In genomic region chr9:137270929-137271695, GRCh38 we compare ENCODE assay signal across 18 cellular contexts. TPM values are rescaled to one million over a fixed set of nuclear protein-coding genes. Genes with fewer than 3 reads are reported as not detected.
DNase-seq lines count a peak whose midpoint lies in the region; ATAC-seq and TF ChIP-seq lines count a peak whose summit lies in the region.
"Had no signal": no experiment of that assay in that cellular context is flagged by ENCODE, and none has a peak within 500 bp of the region (broad histone marks: within the 10 kb centered on the region; RNA-seq: fewer than 3 reads in every experiment).

No MANE protein-coding gene starts in this region.

- H3K4me1 ChIP-seq in cardiac muscle cell (ENCODE audit: low read depth) (peaks cover 5% of the 10 kb centered on the region), heart left ventricle (peaks cover 4 to 86% (median 45%) of the 10 kb centered on the region in 12 donors)

- H3K4me1 Mint-ChIP-seq in type B pancreatic cell (ENCODE audit: unreplicated experiment), result peaks cover 12% of the 10 kb centered on the region

- H3K27ac ChIP-seq in cardiac muscle cell (peak overlapping the region; percentile 10), heart left ventricle (peak overlapping the region in 8 of 12 donors; percentile 39 to 73 (median 56))
- H3K27ac ChIP-seq: lower lobe of right lung had no signal

- intact Hi-C loops in cardiac septum (cut with DNase I), result no loop called here
- intact Hi-C loops in heart left ventricle (cut with DNase I), result no loop called here

- no peak overlapping the region for H3K27ac Mint-ChIP-seq in type B pancreatic cell
- H3K27ac Mint-ChIP-seq: activated T-cell treated with anti-CD3 and anti-CD28 coated beads, Interleukin-2, amount 50 U/mL, for 72 hours had no signal

- H3K9me3 ChIP-seq in cardiac muscle cell (ENCODE audit: low read depth) (no peaks in the 10 kb centered on the region), heart left ventricle (no peaks in the 10 kb centered on the region)
- H3K9me3 ChIP-seq: lower lobe of right lung had no signal

- no peak for TF ChIP-seq POLR2A in heart left ventricle (IDR thresholded peaks at IDR 0.05)

- H3K36me3 Mint-ChIP-seq in type B pancreatic cell, result no peaks in the 10 kb centered on the region

- H3K4me3 Mint-ChIP-seq in type B pancreatic cell, result no peak overlapping the region
- H3K4me3 Mint-ChIP-seq: activated T-cell treated with anti-CD3 and anti-CD28 coated beads, Interleukin-2, amount 50 U/mL, for 72 hours had no signal

- H3K9me3 Mint-ChIP-seq in type B pancreatic cell, result no peaks in the 10 kb centered on the region
- H3K9me3 Mint-ChIP-seq: activated T-cell treated with anti-CD3 and anti-CD28 coated beads, Interleukin-2, amount 50 U/mL, for 72 hours had no signal

- DNase-seq in cardiac muscle cell (ENCODE audit: low read depth in 1 of 2, low spot score in 1 of 2) (no peak), cardiac septum (ENCODE audit: low spot score) (no peak), heart left ventricle (peak in 1 of 5 donors; percentile 18), type B pancreatic cell (ENCODE audit: extremely low spot score, unreplicated experiment) (peak; percentile 68), SW 1271 (lab: John Stamatoyannopoulos, UW) (no peak), OCI-M2 (lab: John Stamatoyannopoulos, UW; ENCODE audit: unreplicated experiment) (no peak), mucosa of gallbladder (ENCODE audit: low spot score) (no peak)
- peak; percentile 19 for DNase-seq in activated CD4-positive, alpha-beta T cell treated with anti-CD3 and anti-CD28 coated beads, Interleukin-2, amount 50 U/mL, for 1 hour
- DNase-seq: activated T-cell treated with anti-CD3 and anti-CD28 coated beads, Interleukin-2, amount 50 U/mL, for 72 hours; caudate nucleus; hypothalamus; lower lobe of right lung; NCI-H1105 treated with DMSO at 0.1 percent for 48 hours; NCI-H345; nucleus accumbens had no signal

- H3K27me3 Mint-ChIP-seq in type B pancreatic cell, result no peaks in the 10 kb centered on the region

- H3K36me3 ChIP-seq in cardiac muscle cell (peaks cover 14% of the 10 kb centered on the region), heart left ventricle (peaks cover 0 to 62% (median 34%) of the 10 kb centered on the region in 9 donors)

- WGBS in heart left ventricle, 4 donors, result 66 to 79% (median 75%) methylated on average over 26 to 32 of the region's 32 CpGs

- H3K27me3 ChIP-seq in cardiac muscle cell (no peaks in the 10 kb centered on the region), heart left ventricle (no peaks in the 10 kb centered on the region)

- H3K4me3 ChIP-seq in cardiac muscle cell (no peak overlapping the region), heart left ventricle (no peak overlapping the region)
- H3K4me3 ChIP-seq: lower lobe of right lung had no signal

- peak in 1 of 4 donors; percentile 10 for ATAC-seq in heart left ventricle
- ATAC-seq: lower lobe of right lung had no signal

- TF ChIP-seq CTCF in cardiac muscle cell (IDR thresholded peaks at IDR 0.05; ENCODE audit: low read depth, low read length) (no peak), heart left ventricle (IDR thresholded peaks at IDR 0.05) (no peak), type B pancreatic cell (conservative IDR thresholded peaks at IDR 0.05) (no peak)

RNA-seq across cellular contexts. Expression of gene TOR4A, which starts 6.4 kb away (rescaled TPM):
- total RNA-seq in cardiac muscle cell (36.7 and 51.4 TPM in 2 replicates), cardiac septum (13.9 TPM), heart left ventricle (10 to 100 TPM; 14.0 to 46.4 (median 18.5) TPM), type B pancreatic cell (ENCODE audit: low replicate concordance) (2.7 and 4.5 TPM in 2 replicates), mucosa of gallbladder (61.6 TPM)
- polyA plus RNA-seq in cardiac muscle cell (18.5 and 24.3 TPM in 2 replicates), heart left ventricle (10 to 100 TPM in 1 of 2 donors, 1 to 10 TPM in 1; 6.6 to 16.3 TPM)

RNA-seq across cellular contexts. Expression of gene NELFB, which starts 16.0 kb away (rescaled TPM):
- total RNA-seq in cardiac muscle cell (68.6 and 78.2 TPM in 2 replicates), cardiac septum (37.2 TPM), heart left ventricle (10 to 100 TPM; 32.5 to 55.5 (median 38.1) TPM), type B pancreatic cell (ENCODE audit: low replicate concordance) (52.4 and 61.9 TPM in 2 replicates), mucosa of gallbladder (61.2 TPM)
- polyA plus RNA-seq in cardiac muscle cell (73.3 and 87.6 TPM in 2 replicates), heart left ventricle (10 to 100 TPM; 31.4 to 77.8 TPM)

RNA-seq across cellular contexts. Expression of gene STPG3, which starts 20.0 kb away (rescaled TPM):
- 0.95 TPM in 1 of 2 replicates, not detected in the other for total RNA-seq in cardiac muscle cell
- polyA plus RNA-seq in cardiac muscle cell, result 3.2 and 3.3 TPM in 2 replicates
- total RNA-seq in cardiac septum, result not detected
- under 1 TPM in 2 of 9 donors, not detected in 7; 0.23 to 0.31 TPM for total RNA-seq in heart left ventricle
- under 1 TPM in 1 of 2 donors, not detected in 1; 0.61 TPM for polyA plus RNA-seq in heart left ventricle
- 0.31 TPM in 1 of 2 replicates, not detected in the other for total RNA-seq in type B pancreatic cell (ENCODE audit: low replicate concordance)
- not detected for total RNA-seq in mucosa of gallbladder
- total RNA-seq: Daoy, epithelial cell of proximal tubule, HT1080 had no signal

RNA-seq across cellular contexts. Expression of gene TUBB4B, which starts 30.0 kb away (rescaled TPM):
- total RNA-seq in cardiac muscle cell, result 412 and 540 TPM in 2 replicates
- 745 and 845 TPM in 2 replicates for polyA plus RNA-seq in cardiac muscle cell
- total RNA-seq in cardiac septum, result 304 TPM
- 100 to 1,000 TPM; 244 to 769 (median 456) TPM for total RNA-seq in heart left ventricle
- 100 to 1,000 TPM; 705 to 900 TPM for polyA plus RNA-seq in heart left ventricle
- total RNA-seq in type B pancreatic cell (ENCODE audit: low replicate concordance), result 326 and 349 TPM in 2 replicates
- total RNA-seq in mucosa of gallbladder, result 296 TPM

RNA-seq across cellular contexts. Expression of gene NRARP, which starts 31.0 kb away (rescaled TPM):
- total RNA-seq in cardiac muscle cell (8.8 and 16.5 TPM in 2 replicates), cardiac septum (11.7 TPM), heart left ventricle (10 to 100 TPM in 5 of 9 donors, 1 to 10 TPM in 4; 6.4 to 15.8 (median 10.3) TPM), type B pancreatic cell (ENCODE audit: low replicate concordance) (17.9 and 21.7 TPM in 2 replicates), mucosa of gallbladder (124 TPM)
- polyA plus RNA-seq in cardiac muscle cell (8.7 and 12.6 TPM in 2 replicates), heart left ventricle (1 to 10 TPM; 1.6 to 4.2 TPM)

Comparison
In these comparisons a context has a peak if more than half of its experiments do, and no peak if none do; other contexts are left out.
1. DNase-seq: peak in activated CD4-positive, alpha-beta T cell treated with anti-CD3 and anti-CD28 coated beads, Interleukin-2, amount 50 U/mL, for 1 hour (single experiment) and type B pancreatic cell (single experiment); none in cardiac muscle cell (0 of 2), cardiac septum (single experiment), SW 1271 (0 of 2), OCI-M2 (single experiment) and mucosa of gallbladder (single experiment).